Comparison of ENCODE assay signal across 1 cellular context in genomic region chr11:10285148-10285802, GRCh38.
TF ChIP-seq lines count a peak whose summit lies in the region.

No MANE protein-coding gene starts in this region.

TF ChIP-seq in A549, 52 proteins besides CTCF, POLR2A, EP300 and RAD21:
- 0 out of 3 replicates have a peak, but pooled peaks have one; percentile 13 for TF ChIP-seq SMC3 (IDR thresholded peaks at IDR 0.05)
- TF ChIP-seq CEBPB (IDR thresholded peaks at IDR 0.05), result peak; percentile 75 to 80; a peak in 3 of 4 replicates
- no peak for TF ChIP-seq MAZ (IDR thresholded peaks at IDR 0.05; ENCODE audit: borderline replicate concordance, low read depth, low read length)
- 0 out of 2 replicates have a peak, but pooled peaks have one; percentile 21 for TF ChIP-seq HES2 (IDR thresholded peaks at IDR 0.05)
